Comparison of ENCODE assay signal across 12 cellular contexts in genomic region chr12:52878507-52879393, GRCh38. TPM values are rescaled to one million over a fixed set of nuclear protein-coding genes. Genes with fewer than 3 reads are reported as not detected.
DNase-seq lines count a peak whose midpoint lies in the region; ATAC-seq and TF ChIP-seq lines count a peak whose summit lies in the region.
"Had no signal": no experiment of that assay in that cellular context is flagged by ENCODE, and none has a peak within 500 bp of the region (broad histone marks: within the 10 kb centered on the region; RNA-seq: fewer than 3 reads in every experiment).

No MANE protein-coding gene starts in this region.

- H3K4me1 Mint-ChIP-seq in central memory CD8-positive, alpha-beta T cell, result peaks cover 20% of the 10 kb centered on the region

- H3K9me2 ChIP-seq in Karpas-422 (replicated peaks; ENCODE audit: insufficient read depth, low read length), result no peaks in the 10 kb centered on the region

- H3K36me3 ChIP-seq in Karpas-422 (ENCODE audit: insufficient read depth, low read length) (no peaks in the 10 kb centered on the region), mucosa of stomach (ENCODE audit: control insufficient read depth, insufficient read depth, low read length) (no peaks in the 10 kb centered on the region)

- H3K4me1 ChIP-seq in Karpas-422 (ENCODE audit: low read length) (peaks cover 3% of the 10 kb centered on the region), mucosa of stomach (ENCODE audit: control insufficient read depth, insufficient read depth, low read length) (peaks cover 50% of the 10 kb centered on the region)

- H3K27me3 ChIP-seq in Karpas-422 (ENCODE audit: low read length) (no peaks in the 10 kb centered on the region), mucosa of stomach (ENCODE audit: control insufficient read depth, insufficient read depth, low read length) (no peaks in the 10 kb centered on the region)

- no peak for TF ChIP-seq CTCF in 22Rv1 (IDR thresholded peaks at IDR 0.05)

- no peaks in the 10 kb centered on the region for H3K27me3 Mint-ChIP-seq in central memory CD8-positive, alpha-beta T cell

- H3K79me2 ChIP-seq in Karpas-422 (ENCODE audit: low read length), result no peaks in the 10 kb centered on the region

- H3K9me3 Mint-ChIP-seq in central memory CD8-positive, alpha-beta T cell, result no peaks in the 10 kb centered on the region
- H3K9me3 Mint-ChIP-seq in activated naive CD4-positive, alpha-beta T cell treated with anti-CD3 and anti-CD28 coated beads, Interleukin-2, amount 50 U/mL, for 72 hours, result no peaks in the 10 kb centered on the region

- H3K27ac Mint-ChIP-seq in central memory CD8-positive, alpha-beta T cell (ENCODE audit: low read depth), result no peak overlapping the region
- H3K27ac Mint-ChIP-seq in activated naive CD4-positive, alpha-beta T cell treated with anti-CD3 and anti-CD28 coated beads, Interleukin-2, amount 50 U/mL, for 72 hours, result no peak overlapping the region
- H3K27ac Mint-ChIP-seq: activated CD4-positive, alpha-beta T cell treated with anti-CD3 and anti-CD28 coated beads for 36 hours had no signal

- DNase-seq in Karpas-422, result no peak
- no peak for DNase-seq in central memory CD8-positive, alpha-beta T cell (ENCODE audit: low spot score in 2 of 2)
- no peak for DNase-seq in DMS53 treated with DMSO at 0.1 percent for 48 hours (lab: John Stamatoyannopoulos, UW; ENCODE audit: unreplicated experiment)
- no peak for DNase-seq in stimulated activated CD8-positive, alpha-beta memory T cell treated with anti-CD3 and anti-CD28 coated beads, Interleukin-4, amount 100 ng/mL, for 48 hours
- no peak for DNase-seq in activated naive CD4-positive, alpha-beta T cell treated with anti-CD3 and anti-CD28 coated beads, Interleukin-2, amount 50 U/mL, for 72 hours (ENCODE audit: low spot score in 2 of 2)
- DNase-seq: NCI-H2081 treated with DMSO at 0.1 percent for 48 hours had no signal

- H3K9me3 ChIP-seq in Karpas-422 (ENCODE audit: low read length), result no peaks in the 10 kb centered on the region
- no peaks in the 10 kb centered on the region for H3K9me3 ChIP-seq in mucosa of stomach (ENCODE audit: control insufficient read depth, low read length)
- H3K9me3 ChIP-seq: psoas muscle had no signal

- no peak overlapping the region for H2AFZ ChIP-seq in Karpas-422 (ENCODE audit: low read length)

- H3K4me2 ChIP-seq in Karpas-422 (ENCODE audit: low read depth, low read length, poor library complexity, severe bottlenecking), result peak overlapping the region; percentile 11

- peak overlapping the region; percentile 42; the same call in 1 of the 2 replicates for H3K27ac ChIP-seq in 22Rv1
- H3K27ac ChIP-seq in Karpas-422 (ENCODE audit: low read length), result no peak overlapping the region
- H3K27ac ChIP-seq: psoas muscle had no signal

- peak overlapping the region; percentile 23 for H3K4me3 Mint-ChIP-seq in central memory CD8-positive, alpha-beta T cell

- no peak overlapping the region for H3K4me3 ChIP-seq in Karpas-422 (ENCODE audit: low read length)
- H3K4me3 ChIP-seq in mucosa of stomach (ENCODE audit: low read length), result no peak overlapping the region

- H3K9ac ChIP-seq in Karpas-422 (ENCODE audit: low read length) (peak overlapping the region; percentile 26; the same call in 1 of the 2 replicates), mucosa of stomach (ENCODE audit: low read length) (peak overlapping the region; percentile 47)

- H4K20me1 ChIP-seq in Karpas-422 (ENCODE audit: insufficient read depth, low read depth, low read length), result 0 out of 2 replicates have a peak, but pooled peaks cover 2% of the 10 kb centered on the region

- H3K36me3 Mint-ChIP-seq in central memory CD8-positive, alpha-beta T cell (ENCODE audit: insufficient read depth), result peaks cover 6% of the 10 kb centered on the region
- no peaks in the 10 kb centered on the region for H3K36me3 Mint-ChIP-seq in activated naive CD4-positive, alpha-beta T cell treated with anti-CD3 and anti-CD28 coated beads, Interleukin-2, amount 50 U/mL, for 72 hours

- ATAC-seq in central memory CD8-positive, alpha-beta T cell (replicated peaks; ENCODE audit: extremely low read depth, poor library complexity, severe bottlenecking), result no peak
- ATAC-seq in activated naive CD4-positive, alpha-beta T cell treated with anti-CD3 and anti-CD28 coated beads, Interleukin-2, amount 50 U/mL, for 72 hours, result no peak
- no peak for ATAC-seq in activated CD4-positive, CD25-positive, alpha-beta regulatory T cell treated with anti-CD3 and anti-CD28 coated beads, Interleukin-2, amount 50 U/mL, for 24 hours

RNA-seq across cellular contexts. Expression of gene KRT8, which starts 26.1 kb away (rescaled TPM):
- total RNA-seq in Karpas-422 (2014; rRNA removed; shearing (Covaris generic); ENCODE audit: low replicate concordance), result not detected in 2 replicates
- total RNA-seq in activated naive CD4-positive, alpha-beta T cell treated with anti-CD3 and anti-CD28 coated beads, Interleukin-2, amount 50 U/mL, for 72 hours, result under 1 TPM; 0.34 to 0.66 TPM

RNA-seq across cellular contexts. Expression of gene KRT78, which starts 30.0 kb away (rescaled TPM):
- not detected in 2 replicates for total RNA-seq in Karpas-422 (2014; rRNA removed; shearing (Covaris generic); ENCODE audit: low replicate concordance)
- total RNA-seq in activated naive CD4-positive, alpha-beta T cell treated with anti-CD3 and anti-CD28 coated beads, Interleukin-2, amount 50 U/mL, for 72 hours, result not detected
- total RNA-seq: activated CD4-positive, alpha-beta T cell treated with anti-CD3 and anti-CD28 coated beads for 36 hours; kidney; psoas muscle had no signal

RNA-seq across cellular contexts. Expression of gene KRT79, which starts 44.6 kb away (rescaled TPM):
- total RNA-seq in Karpas-422 (2014; rRNA removed; shearing (Covaris generic); ENCODE audit: low replicate concordance), result not detected in 2 replicates
- under 1 TPM; 0.12 to 0.25 TPM for total RNA-seq in activated naive CD4-positive, alpha-beta T cell treated with anti-CD3 and anti-CD28 coated beads, Interleukin-2, amount 50 U/mL, for 72 hours
- total RNA-seq: kidney, psoas muscle had no signal
